ENCODE assay signal across 1 cellular context in genomic region chr10:43402176-43402575, GRCh38.
TF ChIP-seq lines count a peak whose summit lies in the region.

No MANE protein-coding gene starts in this region.

TF ChIP-seq in HCT116, 20 proteins besides CTCF, POLR2A, EP300 and RAD21:
- TF ChIP-seq, protein P1, sequence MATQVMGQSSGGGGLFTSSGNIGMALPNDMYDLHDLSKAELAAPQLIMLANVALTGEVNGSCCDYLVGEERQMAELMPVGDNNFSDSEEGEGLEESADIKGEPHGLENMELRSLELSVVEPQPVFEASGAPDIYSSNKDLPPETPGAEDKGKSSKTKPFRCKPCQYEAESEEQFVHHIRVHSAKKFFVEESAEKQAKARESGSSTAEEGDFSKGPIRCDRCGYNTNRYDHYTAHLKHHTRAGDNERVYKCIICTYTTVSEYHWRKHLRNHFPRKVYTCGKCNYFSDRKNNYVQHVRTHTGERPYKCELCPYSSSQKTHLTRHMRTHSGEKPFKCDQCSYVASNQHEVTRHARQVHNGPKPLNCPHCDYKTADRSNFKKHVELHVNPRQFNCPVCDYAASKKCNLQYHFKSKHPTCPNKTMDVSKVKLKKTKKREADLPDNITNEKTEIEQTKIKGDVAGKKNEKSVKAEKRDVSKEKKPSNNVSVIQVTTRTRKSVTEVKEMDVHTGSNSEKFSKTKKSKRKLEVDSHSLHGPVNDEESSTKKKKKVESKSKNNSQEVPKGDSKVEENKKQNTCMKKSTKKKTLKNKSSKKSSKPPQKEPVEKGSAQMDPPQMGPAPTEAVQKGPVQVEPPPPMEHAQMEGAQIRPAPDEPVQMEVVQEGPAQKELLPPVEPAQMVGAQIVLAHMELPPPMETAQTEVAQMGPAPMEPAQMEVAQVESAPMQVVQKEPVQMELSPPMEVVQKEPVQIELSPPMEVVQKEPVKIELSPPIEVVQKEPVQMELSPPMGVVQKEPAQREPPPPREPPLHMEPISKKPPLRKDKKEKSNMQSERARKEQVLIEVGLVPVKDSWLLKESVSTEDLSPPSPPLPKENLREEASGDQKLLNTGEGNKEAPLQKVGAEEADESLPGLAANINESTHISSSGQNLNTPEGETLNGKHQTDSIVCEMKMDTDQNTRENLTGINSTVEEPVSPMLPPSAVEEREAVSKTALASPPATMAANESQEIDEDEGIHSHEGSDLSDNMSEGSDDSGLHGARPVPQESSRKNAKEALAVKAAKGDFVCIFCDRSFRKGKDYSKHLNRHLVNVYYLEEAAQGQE (IDR thresholded peaks at IDR 0.05; ENCODE audit: low read depth), result no peak
- no peak for TF ChIP-seq EZH2 (IDR thresholded peaks at IDR 0.05)
- no peak for TF ChIP-seq JUND (IDR thresholded peaks at IDR 0.05)
- TF ChIP-seq ELF1 (IDR thresholded peaks at IDR 0.05; ENCODE audit: borderline replicate concordance, low read depth), result no peak
- TF ChIP-seq ZFX (IDR thresholded peaks at IDR 0.05), result no peak
- TF ChIP-seq SIN3A (IDR thresholded peaks at IDR 0.05; ENCODE audit: low read depth), result no peak
- no peak for TF ChIP-seq ATF3 (IDR thresholded peaks at IDR 0.05)
- no peak for TF ChIP-seq TCF7L2 (IDR thresholded peaks at IDR 0.05; ENCODE audit: borderline replicate concordance, extremely low read depth, insufficient read depth, insufficient read length)
- TF ChIP-seq MAX (IDR thresholded peaks at IDR 0.05), result no peak
- TF ChIP-seq CBX3 (IDR thresholded peaks at IDR 0.05; ENCODE audit: low read depth), result no peak
- no peak for TF ChIP-seq ZNF274 (IDR thresholded peaks at IDR 0.05; ENCODE audit: low read depth, low read length)
- TF ChIP-seq CEBPB (IDR thresholded peaks at IDR 0.05; ENCODE audit: low read depth), result no peak
- TF ChIP-seq POLR2AphosphoS5 (IDR thresholded peaks at IDR 0.05; ENCODE audit: low read depth, low read length), result no peak
- TF ChIP-seq FOSL1 (IDR thresholded peaks at IDR 0.05; ENCODE audit: low read depth), result no peak
- TF ChIP-seq EZH2phosphoT487 (IDR thresholded peaks at IDR 0.05; ENCODE audit: borderline replicate concordance), result no peak
- no peak for TF ChIP-seq SRF (IDR thresholded peaks at IDR 0.05; ENCODE audit: low read depth)
TF ChIP-seq in HCT116: peak in this region for 0.
